ENCODE assay signal across 1 cellular context in the genomic region with DNA sequence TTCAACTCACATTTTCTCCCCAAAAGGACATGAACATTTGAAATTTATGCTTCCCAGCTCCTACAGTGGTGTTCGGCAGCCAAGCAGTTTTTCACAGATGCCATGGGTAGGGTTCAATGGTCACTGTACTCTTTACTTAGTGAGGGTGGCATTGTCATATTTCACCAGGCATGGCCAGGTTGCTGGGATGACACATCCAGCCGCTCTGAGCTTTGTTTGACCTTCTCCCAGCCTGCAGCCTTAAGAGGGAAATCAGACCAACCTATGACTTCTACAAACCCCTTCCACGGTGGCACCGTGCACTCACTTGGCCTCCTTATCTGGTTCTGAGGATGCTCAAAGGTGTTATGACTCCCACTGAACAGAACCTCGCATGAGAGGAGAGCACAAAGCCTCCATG.
TF ChIP-seq lines count a peak whose summit lies in the region.

No MANE protein-coding gene starts in this region.

TF ChIP-seq in HepG2, 621 proteins besides CTCF, POLR2A, EP300 and RAD21 (continued from another document and continues in another):
- TF ChIP-seq MAFF (IDR thresholded peaks at IDR 0.05; ENCODE audit: low read depth, low read length), result no peak
- TF ChIP-seq NONO (IDR thresholded peaks at IDR 0.05), result no peak
- TF ChIP-seq NONO (CRISPR knock-in tag; conservative IDR thresholded peaks at IDR 0.05), result no peak
- TF ChIP-seq ZNF30 (CRISPR knock-in tag; IDR thresholded peaks at IDR 0.05), result no peak
- no peak for TF ChIP-seq ZNF180 (CRISPR knock-in tag; IDR thresholded peaks at IDR 0.05; ENCODE audit: borderline replicate concordance, low read depth)
- no peak for TF ChIP-seq JUND (CRISPR knock-in tag; IDR thresholded peaks at IDR 0.05)
- TF ChIP-seq ZZZ3 (CRISPR knock-in tag; IDR thresholded peaks at IDR 0.05; ENCODE audit: borderline replicate concordance), result no peak
- TF ChIP-seq TEAD3 (CRISPR knock-in tag; optimal IDR thresholded peaks at IDR 0.05; ENCODE audit: borderline replicate concordance), result peak; percentile 33
- TF ChIP-seq TGIF2 (CRISPR knock-in tag; IDR thresholded peaks at IDR 0.05), result no peak
- no peak for TF ChIP-seq ATF7-NPFF (CRISPR knock-in tag; IDR thresholded peaks at IDR 0.05; ENCODE audit: low read depth)
- no peak for TF ChIP-seq ZNF547 (CRISPR knock-in tag; IDR thresholded peaks at IDR 0.05)
- no peak for TF ChIP-seq ZNF496 (CRISPR knock-in tag; IDR thresholded peaks at IDR 0.05; ENCODE audit: insufficient replicate concordance)
- peak; percentile 82 for TF ChIP-seq HNF4A (CRISPR knock-in tag; IDR thresholded peaks at IDR 0.05)
- TF ChIP-seq, protein P1, sequence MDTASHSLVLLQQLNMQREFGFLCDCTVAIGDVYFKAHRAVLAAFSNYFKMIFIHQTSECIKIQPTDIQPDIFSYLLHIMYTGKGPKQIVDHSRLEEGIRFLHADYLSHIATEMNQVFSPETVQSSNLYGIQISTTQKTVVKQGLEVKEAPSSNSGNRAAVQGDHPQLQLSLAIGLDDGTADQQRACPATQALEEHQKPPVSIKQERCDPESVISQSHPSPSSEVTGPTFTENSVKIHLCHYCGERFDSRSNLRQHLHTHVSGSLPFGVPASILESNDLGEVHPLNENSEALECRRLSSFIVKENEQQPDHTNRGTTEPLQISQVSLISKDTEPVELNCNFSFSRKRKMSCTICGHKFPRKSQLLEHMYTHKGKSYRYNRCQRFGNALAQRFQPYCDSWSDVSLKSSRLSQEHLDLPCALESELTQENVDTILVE (CRISPR knock-in tag; IDR thresholded peaks at IDR 0.05), result no peak
- no peak for TF ChIP-seq ZNF556 (CRISPR knock-in tag; IDR thresholded peaks at IDR 0.05; ENCODE audit: borderline replicate concordance)
- no peak for TF ChIP-seq NFKBIZ (CRISPR knock-in tag; IDR thresholded peaks at IDR 0.05)
- TF ChIP-seq PCBP1 (IDR thresholded peaks at IDR 0.05; ENCODE audit: borderline replicate concordance, low read depth, low read length), result no peak
- no peak for TF ChIP-seq ZNF282 (IDR thresholded peaks at IDR 0.05; ENCODE audit: partially characterized antibody)
- TF ChIP-seq CEBPB (IDR thresholded peaks at IDR 0.05; ENCODE audit: borderline replicate concordance, low read depth, low read length), result 0 out of 2 replicates have a peak, but pooled peaks have one; percentile 9
- TF ChIP-seq FOXA3 (CRISPR knock-in tag; IDR thresholded peaks at IDR 0.05), result peak; percentile 70
- TF ChIP-seq, protein P2, sequence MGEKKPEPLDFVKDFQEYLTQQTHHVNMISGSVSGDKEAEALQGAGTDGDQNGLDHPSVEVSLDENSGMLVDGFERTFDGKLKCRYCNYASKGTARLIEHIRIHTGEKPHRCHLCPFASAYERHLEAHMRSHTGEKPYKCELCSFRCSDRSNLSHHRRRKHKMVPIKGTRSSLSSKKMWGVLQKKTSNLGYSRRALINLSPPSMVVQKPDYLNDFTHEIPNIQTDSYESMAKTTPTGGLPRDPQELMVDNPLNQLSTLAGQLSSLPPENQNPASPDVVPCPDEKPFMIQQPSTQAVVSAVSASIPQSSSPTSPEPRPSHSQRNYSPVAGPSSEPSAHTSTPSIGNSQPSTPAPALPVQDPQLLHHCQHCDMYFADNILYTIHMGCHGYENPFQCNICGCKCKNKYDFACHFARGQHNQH (CRISPR knock-in tag; IDR thresholded peaks at IDR 0.05), result peak; percentile 43; the same call in 1 of the 2 replicates
- no peak for TF ChIP-seq NR1H2 (CRISPR knock-in tag; IDR thresholded peaks at IDR 0.05; ENCODE audit: borderline replicate concordance, low read depth)
- no peak for TF ChIP-seq ZNF841 (CRISPR knock-in tag; IDR thresholded peaks at IDR 0.05; ENCODE audit: borderline replicate concordance)
- TF ChIP-seq, protein P3, sequence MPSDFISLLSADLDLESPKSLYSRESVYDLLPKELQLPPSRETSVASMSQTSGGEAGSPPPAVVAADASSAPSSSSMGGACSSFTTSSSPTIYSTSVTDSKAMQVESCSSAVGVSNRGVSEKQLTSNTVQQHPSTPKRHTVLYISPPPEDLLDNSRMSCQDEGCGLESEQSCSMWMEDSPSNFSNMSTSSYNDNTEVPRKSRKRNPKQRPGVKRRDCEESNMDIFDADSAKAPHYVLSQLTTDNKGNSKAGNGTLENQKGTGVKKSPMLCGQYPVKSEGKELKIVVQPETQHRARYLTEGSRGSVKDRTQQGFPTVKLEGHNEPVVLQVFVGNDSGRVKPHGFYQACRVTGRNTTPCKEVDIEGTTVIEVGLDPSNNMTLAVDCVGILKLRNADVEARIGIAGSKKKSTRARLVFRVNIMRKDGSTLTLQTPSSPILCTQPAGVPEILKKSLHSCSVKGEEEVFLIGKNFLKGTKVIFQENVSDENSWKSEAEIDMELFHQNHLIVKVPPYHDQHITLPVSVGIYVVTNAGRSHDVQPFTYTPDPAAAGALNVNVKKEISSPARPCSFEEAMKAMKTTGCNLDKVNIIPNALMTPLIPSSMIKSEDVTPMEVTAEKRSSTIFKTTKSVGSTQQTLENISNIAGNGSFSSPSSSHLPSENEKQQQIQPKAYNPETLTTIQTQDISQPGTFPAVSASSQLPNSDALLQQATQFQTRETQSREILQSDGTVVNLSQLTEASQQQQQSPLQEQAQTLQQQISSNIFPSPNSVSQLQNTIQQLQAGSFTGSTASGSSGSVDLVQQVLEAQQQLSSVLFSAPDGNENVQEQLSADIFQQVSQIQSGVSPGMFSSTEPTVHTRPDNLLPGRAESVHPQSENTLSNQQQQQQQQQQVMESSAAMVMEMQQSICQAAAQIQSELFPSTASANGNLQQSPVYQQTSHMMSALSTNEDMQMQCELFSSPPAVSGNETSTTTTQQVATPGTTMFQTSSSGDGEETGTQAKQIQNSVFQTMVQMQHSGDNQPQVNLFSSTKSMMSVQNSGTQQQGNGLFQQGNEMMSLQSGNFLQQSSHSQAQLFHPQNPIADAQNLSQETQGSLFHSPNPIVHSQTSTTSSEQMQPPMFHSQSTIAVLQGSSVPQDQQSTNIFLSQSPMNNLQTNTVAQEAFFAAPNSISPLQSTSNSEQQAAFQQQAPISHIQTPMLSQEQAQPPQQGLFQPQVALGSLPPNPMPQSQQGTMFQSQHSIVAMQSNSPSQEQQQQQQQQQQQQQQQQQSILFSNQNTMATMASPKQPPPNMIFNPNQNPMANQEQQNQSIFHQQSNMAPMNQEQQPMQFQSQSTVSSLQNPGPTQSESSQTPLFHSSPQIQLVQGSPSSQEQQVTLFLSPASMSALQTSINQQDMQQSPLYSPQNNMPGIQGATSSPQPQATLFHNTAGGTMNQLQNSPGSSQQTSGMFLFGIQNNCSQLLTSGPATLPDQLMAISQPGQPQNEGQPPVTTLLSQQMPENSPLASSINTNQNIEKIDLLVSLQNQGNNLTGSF (CRISPR knock-in tag; IDR thresholded peaks at IDR 0.05), result no peak
- TF ChIP-seq HNRNPL (IDR thresholded peaks at IDR 0.05; ENCODE audit: low read depth, low read length), result peak; percentile 83; the same call in 1 of the 2 replicates
- TF ChIP-seq ZIK1 (CRISPR knock-in tag; IDR thresholded peaks at IDR 0.05; ENCODE audit: borderline replicate concordance, low read depth), result no peak
- TF ChIP-seq RORA (CRISPR knock-in tag; IDR thresholded peaks at IDR 0.05), result no peak
- no peak for TF ChIP-seq ONECUT2 (CRISPR knock-in tag; IDR thresholded peaks at IDR 0.05)
- TF ChIP-seq, protein P4, sequence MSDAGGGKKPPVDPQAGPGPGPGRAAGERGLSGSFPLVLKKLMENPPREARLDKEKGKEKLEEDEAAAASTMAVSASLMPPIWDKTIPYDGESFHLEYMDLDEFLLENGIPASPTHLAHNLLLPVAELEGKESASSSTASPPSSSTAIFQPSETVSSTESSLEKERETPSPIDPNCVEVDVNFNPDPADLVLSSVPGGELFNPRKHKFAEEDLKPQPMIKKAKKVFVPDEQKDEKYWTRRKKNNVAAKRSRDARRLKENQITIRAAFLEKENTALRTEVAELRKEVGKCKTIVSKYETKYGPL (CRISPR knock-in tag; IDR thresholded peaks at IDR 0.05), result no peak
- no peak for TF ChIP-seq ZNF136 (CRISPR knock-in tag; IDR thresholded peaks at IDR 0.05; ENCODE audit: low read depth)
- TF ChIP-seq SATB2 (CRISPR knock-in tag; IDR thresholded peaks at IDR 0.05), result no peak
- no peak for TF ChIP-seq ZFP1 (CRISPR knock-in tag; IDR thresholded peaks at IDR 0.05)
- TF ChIP-seq MIXL1 (CRISPR knock-in tag; IDR thresholded peaks at IDR 0.05), result no peak
- TF ChIP-seq ZNF530 (CRISPR knock-in tag; IDR thresholded peaks at IDR 0.05; ENCODE audit: low read depth), result no peak
- TF ChIP-seq FOXJ3 (CRISPR knock-in tag; IDR thresholded peaks at IDR 0.05; ENCODE audit: borderline replicate concordance), result no peak
- no peak for TF ChIP-seq ZNF558 (CRISPR knock-in tag; IDR thresholded peaks at IDR 0.05; ENCODE audit: borderline replicate concordance)
- no peak for TF ChIP-seq MED13 (CRISPR knock-in tag; IDR thresholded peaks at IDR 0.05)
- TF ChIP-seq CBFB (CRISPR knock-in tag; IDR thresholded peaks at IDR 0.05), result no peak
- TF ChIP-seq MIER3 (CRISPR knock-in tag; IDR thresholded peaks at IDR 0.05; ENCODE audit: borderline replicate concordance), result no peak
- TF ChIP-seq, protein P5, sequence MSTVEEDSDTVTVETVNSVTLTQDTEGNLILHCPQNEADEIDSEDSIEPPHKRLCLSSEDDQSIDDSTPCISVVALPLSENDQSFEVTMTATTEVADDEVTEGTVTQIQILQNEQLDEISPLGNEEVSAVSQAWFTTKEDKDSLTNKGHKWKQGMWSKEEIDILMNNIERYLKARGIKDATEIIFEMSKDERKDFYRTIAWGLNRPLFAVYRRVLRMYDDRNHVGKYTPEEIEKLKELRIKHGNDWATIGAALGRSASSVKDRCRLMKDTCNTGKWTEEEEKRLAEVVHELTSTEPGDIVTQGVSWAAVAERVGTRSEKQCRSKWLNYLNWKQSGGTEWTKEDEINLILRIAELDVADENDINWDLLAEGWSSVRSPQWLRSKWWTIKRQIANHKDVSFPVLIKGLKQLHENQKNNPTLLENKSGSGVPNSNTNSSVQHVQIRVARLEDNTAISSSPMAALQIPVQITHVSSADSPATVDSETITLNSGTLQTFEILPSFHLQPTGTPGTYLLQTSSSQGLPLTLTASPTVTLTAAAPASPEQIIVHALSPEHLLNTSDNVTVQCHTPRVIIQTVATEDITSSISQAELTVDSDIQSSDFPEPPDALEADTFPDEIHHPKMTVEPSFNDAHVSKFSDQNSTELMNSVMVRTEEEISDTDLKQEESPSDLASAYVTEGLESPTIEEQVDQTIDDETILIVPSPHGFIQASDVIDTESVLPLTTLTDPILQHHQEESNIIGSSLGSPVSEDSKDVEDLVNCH (CRISPR knock-in tag; IDR thresholded peaks at IDR 0.05), result no peak
- TF ChIP-seq, protein P6, sequence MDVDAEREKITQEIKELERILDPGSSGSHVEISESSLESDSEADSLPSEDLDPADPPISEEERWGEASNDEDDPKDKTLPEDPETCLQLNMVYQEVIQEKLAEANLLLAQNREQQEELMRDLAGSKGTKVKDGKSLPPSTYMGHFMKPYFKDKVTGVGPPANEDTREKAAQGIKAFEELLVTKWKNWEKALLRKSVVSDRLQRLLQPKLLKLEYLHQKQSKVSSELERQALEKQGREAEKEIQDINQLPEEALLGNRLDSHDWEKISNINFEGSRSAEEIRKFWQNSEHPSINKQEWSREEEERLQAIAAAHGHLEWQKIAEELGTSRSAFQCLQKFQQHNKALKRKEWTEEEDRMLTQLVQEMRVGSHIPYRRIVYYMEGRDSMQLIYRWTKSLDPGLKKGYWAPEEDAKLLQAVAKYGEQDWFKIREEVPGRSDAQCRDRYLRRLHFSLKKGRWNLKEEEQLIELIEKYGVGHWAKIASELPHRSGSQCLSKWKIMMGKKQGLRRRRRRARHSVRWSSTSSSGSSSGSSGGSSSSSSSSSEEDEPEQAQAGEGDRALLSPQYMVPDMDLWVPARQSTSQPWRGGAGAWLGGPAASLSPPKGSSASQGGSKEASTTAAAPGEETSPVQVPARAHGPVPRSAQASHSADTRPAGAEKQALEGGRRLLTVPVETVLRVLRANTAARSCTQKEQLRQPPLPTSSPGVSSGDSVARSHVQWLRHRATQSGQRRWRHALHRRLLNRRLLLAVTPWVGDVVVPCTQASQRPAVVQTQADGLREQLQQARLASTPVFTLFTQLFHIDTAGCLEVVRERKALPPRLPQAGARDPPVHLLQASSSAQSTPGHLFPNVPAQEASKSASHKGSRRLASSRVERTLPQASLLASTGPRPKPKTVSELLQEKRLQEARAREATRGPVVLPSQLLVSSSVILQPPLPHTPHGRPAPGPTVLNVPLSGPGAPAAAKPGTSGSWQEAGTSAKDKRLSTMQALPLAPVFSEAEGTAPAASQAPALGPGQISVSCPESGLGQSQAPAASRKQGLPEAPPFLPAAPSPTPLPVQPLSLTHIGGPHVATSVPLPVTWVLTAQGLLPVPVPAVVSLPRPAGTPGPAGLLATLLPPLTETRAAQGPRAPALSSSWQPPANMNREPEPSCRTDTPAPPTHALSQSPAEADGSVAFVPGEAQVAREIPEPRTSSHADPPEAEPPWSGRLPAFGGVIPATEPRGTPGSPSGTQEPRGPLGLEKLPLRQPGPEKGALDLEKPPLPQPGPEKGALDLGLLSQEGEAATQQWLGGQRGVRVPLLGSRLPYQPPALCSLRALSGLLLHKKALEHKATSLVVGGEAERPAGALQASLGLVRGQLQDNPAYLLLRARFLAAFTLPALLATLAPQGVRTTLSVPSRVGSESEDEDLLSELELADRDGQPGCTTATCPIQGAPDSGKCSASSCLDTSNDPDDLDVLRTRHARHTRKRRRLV (CRISPR knock-in tag; IDR thresholded peaks at IDR 0.05), result no peak
- no peak for TF ChIP-seq ZNF782 (CRISPR knock-in tag; IDR thresholded peaks at IDR 0.05; ENCODE audit: borderline replicate concordance)
- no peak for TF ChIP-seq ZNF557 (CRISPR knock-in tag; IDR thresholded peaks at IDR 0.05)
- no peak for TF ChIP-seq ZNF777 (CRISPR knock-in tag; IDR thresholded peaks at IDR 0.05)
- TF ChIP-seq GATAD2A (CRISPR knock-in tag; IDR thresholded peaks at IDR 0.05), result peak; percentile 85
- TF ChIP-seq HMG20A (CRISPR knock-in tag; IDR thresholded peaks at IDR 0.05; ENCODE audit: borderline replicate concordance), result peak; percentile 81; the same call in 1 of the 2 replicates
